14 cellular contexts compared by ENCODE assay signal in genomic region chr11:130178441-130178971, GRCh38. TPM values are rescaled to one million over a fixed set of nuclear protein-coding genes. Genes with fewer than 3 reads are reported as not detected.
A peak's percentile ranks its signal among the peaks of the same experiment; 100 is the strongest.
DNase-seq lines count a peak whose midpoint lies in the region; ATAC-seq and TF ChIP-seq lines count a peak whose summit lies in the region.
"Had no signal": no experiment of that assay in that cellular context is flagged by ENCODE, and none has a peak within 500 bp of the region (broad histone marks: within the 10 kb centered on the region; RNA-seq: fewer than 3 reads in every experiment).

No MANE protein-coding gene starts in this region.

- H2BK5ac ChIP-seq in trophoblast cell (ENCODE audit: low read depth, low read length, poor library complexity): no peak overlapping the region

- no peak for TF ChIP-seq CTCF in left ventricle myocardium inferior (IDR thresholded peaks at IDR 0.05; ENCODE audit: borderline replicate concordance)
- no peak for TF ChIP-seq CTCF in VCaP (conservative IDR thresholded peaks at IDR 0.05)
- TF ChIP-seq CTCF in transverse colon (IDR thresholded peaks at IDR 0.05): no peak

- no peak overlapping the region for H2BK120ac ChIP-seq in trophoblast cell (ENCODE audit: insufficient read depth, low read length, poor library complexity)

- no peak overlapping the region for H3K4me3 ChIP-seq in left ventricle myocardium inferior
- no peak overlapping the region for H3K4me3 ChIP-seq in transverse colon
- H3K4me3 ChIP-seq in trophoblast cell (ENCODE audit: low read depth, low read length): no peak overlapping the region

- H2BK12ac ChIP-seq in trophoblast cell (ENCODE audit: low read length): no peak overlapping the region

- 43% methylated on average over 11 of the region's 12 CpGs; no CpG with 5 or more reads in 1 of the 2 donors for WGBS in transverse colon (ENCODE audit: low coverage in 1 of 2), 2 donors
- no CpG with 5 or more reads among the region's 12 CpGs for WGBS in trophoblast cell (ENCODE audit: extremely low coverage, insufficient coverage, insufficient read length)

- H2AK5ac ChIP-seq in trophoblast cell (ENCODE audit: low read length): no peak overlapping the region

- peak overlapping the region; percentile 89 for H3K27ac ChIP-seq in left ventricle myocardium inferior (replicated peaks)
- peak overlapping the region; percentile 99 for H3K27ac ChIP-seq in VCaP
- peak overlapping the region; percentile 88 to 93 (median 92) for H3K27ac ChIP-seq in transverse colon
- H3K27ac ChIP-seq in trophoblast cell (ENCODE audit: low read depth, low read length): no peak overlapping the region

- DNase-seq in left ventricle myocardium inferior (peak; percentile 38), cardiac septum (ENCODE audit: low spot score) (no peak), kidney tubule cell (ENCODE audit: low spot score) (peak; percentile 78), transverse colon (peak; percentile 56), trophoblast cell (no peak)
- DNase-seq: activated CD4-positive, alpha-beta T cell treated with anti-CD3 and anti-CD28 coated beads, Interleukin-2, amount 10 ng/mL, durations not matched to agents 7 days and 5 days; NCI-H1694; stimulated activated CD4-positive, alpha-beta T cell treated with anti-CD3 and anti-CD28 coated beads, Interleukin-2, amount 100 ng/mL, for 48 hours; stimulated activated naive CD8-positive, alpha-beta T cell treated with anti-CD3 and anti-CD28 coated beads, Interleukin-15, Interleukin-2, amounts not matched to agents 100 U/mL and 50 U/mL, for 24 hours had no signal

- in situ Hi-C loops in transverse colon (cut with MboI; ENCODE audit: low pct_ligation_motif_present in 1 of 4, low pct_unique_long_range_greater_than_20kb in 1 of 4, low sequenced_read_pairs in 3 of 4): no loop called here

- H3K4me2 ChIP-seq in trophoblast cell (ENCODE audit: low read length): no peak overlapping the region

- ATAC-seq in GM19035 (IDR thresholded peaks at IDR 0.05; ENCODE audit: unreplicated experiment) (no peak), GM19023 (IDR thresholded peaks at IDR 0.05; ENCODE audit: unreplicated experiment) (no peak)
- ATAC-seq: activated T-helper 17 cell treated with anti-CD3 and anti-CD28 coated beads, Interleukin-2, amount 50 U/mL, for 72 hours; stimulated activated naive CD8-positive, alpha-beta T cell treated with anti-CD3 and anti-CD28 coated beads, Interleukin-15, Interleukin-2, amounts not matched to agents 100 U/mL and 50 U/mL, for 24 hours had no signal

- H3K14ac ChIP-seq in trophoblast cell (ENCODE audit: low read length): no peak overlapping the region

- no peak overlapping the region for H3K4ac ChIP-seq in trophoblast cell (ENCODE audit: low read depth, low read length)

- no peak overlapping the region for H4K8ac ChIP-seq in trophoblast cell (ENCODE audit: low read depth, low read length)

- no peak overlapping the region for H3K18ac ChIP-seq in trophoblast cell (ENCODE audit: low read length)

- no peak overlapping the region for H4K12ac ChIP-seq in trophoblast cell (ENCODE audit: low read depth, low read length)

- intact Hi-C loops in left ventricle myocardium inferior (cut with micrococcal nuclease) (no loop called here), cardiac septum (cut with DNase I) (no loop called here), transverse colon (cut with DNase I; ENCODE audit: low total_unique reads) (no loop called here)

- H3K4me1 ChIP-seq in left ventricle myocardium inferior (peaks cover 45% of the 10 kb centered on the region), transverse colon (peaks cover 25 to 72% (median 55%) of the 10 kb centered on the region in 4 donors), trophoblast cell (ENCODE audit: control insufficient read depth in 1 of 2, insufficient read depth in 2 of 2, low read length in 2 of 2) (no peaks in the 10 kb centered on the region)

- no peak overlapping the region for H3K23ac ChIP-seq in trophoblast cell (ENCODE audit: low read length)

- H3K79me1 ChIP-seq in trophoblast cell (ENCODE audit: low read length): no peaks in the 10 kb centered on the region

- no peak for TF ChIP-seq POLR2A in transverse colon (IDR thresholded peaks at IDR 0.05)

- H3K9me3 ChIP-seq in left ventricle myocardium inferior (replicated peaks): peaks cover 17% of the 10 kb centered on the region
- no peaks in the 10 kb centered on the region for H3K9me3 ChIP-seq in transverse colon
- H3K9me3 ChIP-seq in trophoblast cell (ENCODE audit: insufficient read depth, low read depth, low read length): no peaks in the 10 kb centered on the region

- no peak overlapping the region for H4K91ac ChIP-seq in trophoblast cell (ENCODE audit: low read depth, low read length)

- H2AFZ ChIP-seq in trophoblast cell (ENCODE audit: insufficient read depth, low read length, poor library complexity): no peak overlapping the region

- TF ChIP-seq EP300 in transverse colon (IDR thresholded peaks at IDR 0.05; ENCODE audit: low read depth): no peak

- H3K27me3 ChIP-seq in left ventricle myocardium inferior (ENCODE audit: low read depth) (no peaks in the 10 kb centered on the region), transverse colon (no peaks in the 10 kb centered on the region), trophoblast cell (ENCODE audit: insufficient read depth, low read length) (no peaks in the 10 kb centered on the region)

- H3K9ac ChIP-seq in trophoblast cell (ENCODE audit: low read length): no peak overlapping the region

- no peaks in the 10 kb centered on the region for H3K79me2 ChIP-seq in trophoblast cell (ENCODE audit: control insufficient read depth, insufficient read depth, low read length, poor library complexity)

- H3K36me3 ChIP-seq in left ventricle myocardium inferior (no peaks in the 10 kb centered on the region), transverse colon (no peaks in the 10 kb centered on the region), trophoblast cell (ENCODE audit: control insufficient read depth in 1 of 2, insufficient read depth in 2 of 2, low read length in 2 of 2) (no peaks in the 10 kb centered on the region)

RNA-seq across cellular contexts. Expression of gene ST14, which starts 18.9 kb away (rescaled TPM):
- total RNA-seq in left ventricle myocardium inferior (1.0 TPM), cardiac septum (0.65 TPM), transverse colon (100 to 1,000 TPM; 335 to 641 (median 446) TPM)
- polyA plus RNA-seq in trophoblast cell (2013): 8.4 and 11.2 TPM in 2 replicates
- total RNA-seq: activated CD4-positive, alpha-beta T cell treated with anti-CD3 and anti-CD28 coated beads, Interleukin-2, amount 10 ng/mL, durations not matched to agents 7 days and 5 days; T-helper 1 cell treated with Interleukin-12 subunit alpha and Interleukin-12 subunit beta and Interleukin-4 antibody, amounts not matched to agents 30 ng/mL and 1 ng/mL, for 36 hours had no signal

Comparison
In these comparisons a context has a peak if more than half of its experiments do, and no peak if none do; other contexts are left out.
1. DNase-seq: peak in left ventricle myocardium inferior (single experiment), kidney tubule cell (single experiment) and transverse colon (single experiment); none in cardiac septum (single experiment) and trophoblast cell (0 of 2).
2. RNA of gene ST14, which starts 18.9 kb away (total RNA-seq): 335 to 641 TPM in transverse colon; 1.0 TPM in left ventricle myocardium inferior (single experiment) and 0.65 TPM in cardiac septum (single experiment); every median in the first group is over 100 times any median in the second.